In the genomic region with DNA sequence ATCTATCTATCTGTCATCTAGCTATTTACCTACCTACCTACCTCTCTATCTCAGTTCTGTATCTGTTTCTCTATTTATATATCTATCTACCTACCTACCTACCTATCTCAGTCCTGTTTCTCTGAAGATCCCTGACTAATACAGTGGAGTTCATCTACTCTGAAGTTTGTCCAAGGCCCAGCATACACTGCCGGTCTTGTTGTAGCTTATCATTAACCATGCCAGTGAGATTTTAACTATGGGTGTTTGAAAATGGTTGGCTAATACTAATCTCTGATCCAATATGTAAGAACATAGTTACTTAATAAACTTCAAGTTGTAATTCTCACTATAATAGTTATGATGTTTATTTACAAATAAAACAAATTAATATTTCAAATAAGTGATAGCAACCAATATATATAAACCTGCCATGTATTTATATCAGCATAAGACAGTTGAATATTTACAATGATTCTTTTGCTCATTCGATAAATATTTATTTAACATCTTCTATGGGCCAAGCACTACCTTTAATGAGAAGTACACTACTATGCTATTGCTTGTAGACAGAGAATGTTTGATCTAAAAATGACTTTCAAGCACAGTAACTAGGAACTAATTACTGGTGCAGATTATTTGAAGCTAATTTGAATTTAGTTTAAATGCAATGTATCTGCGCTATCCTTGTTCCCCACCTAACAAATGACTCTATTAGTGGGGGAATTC, we compare ENCODE assay signal across 16 cellular contexts.
DNase-seq lines count a peak whose midpoint lies in the region; ATAC-seq, FAIRE-seq and TF ChIP-seq lines count a peak whose summit lies in the region.
"Had no signal": no experiment of that assay in that cellular context is flagged by ENCODE, and none has a peak within 500 bp of the region (broad histone marks: within the 10 kb centered on the region; RNA-seq: fewer than 3 reads in every experiment).

No MANE protein-coding gene starts in this region.

- H3K27me3 ChIP-seq in WERI-Rb-1 (ENCODE audit: insufficient read depth, low read depth, severe bottlenecking) = no peaks in the 10 kb centered on the region
- H3K27me3 ChIP-seq: Peyer's patch had no signal

- H3K36me3 Mint-ChIP-seq in progenitor cell of endocrine pancreas (ENCODE audit: insufficient read depth) = no peaks in the 10 kb centered on the region

- H3K9me3 Mint-ChIP-seq in progenitor cell of endocrine pancreas (ENCODE audit: low read depth) = no peaks in the 10 kb centered on the region

- peaks cover 18% of the 10 kb centered on the region for H3K4me1 Mint-ChIP-seq in progenitor cell of endocrine pancreas (ENCODE audit: low read depth)

- H3K4me3 Mint-ChIP-seq in progenitor cell of endocrine pancreas (ENCODE audit: low read depth) = no peak overlapping the region

- no peaks in the 10 kb centered on the region for H3K27me3 Mint-ChIP-seq in progenitor cell of endocrine pancreas

- FAIRE-seq in endometrium (lab: Jason Lieb, UNC) = peak; percentile 18

- no peak overlapping the region for H3K4me3 ChIP-seq in WERI-Rb-1 (ENCODE audit: low read depth, low read length)
- H3K4me3 ChIP-seq: Peyer's patch had no signal

- intact Hi-C loops in left colon (cut with DNase I, micrococcal nuclease) = no loop called here

- H3K9me3 ChIP-seq in WERI-Rb-1 (ENCODE audit: severe bottlenecking) = no peaks in the 10 kb centered on the region
- H3K9me3 ChIP-seq: Peyer's patch had no signal

- no peak overlapping the region for H3K27ac ChIP-seq in WERI-Rb-1

- no peak for TF ChIP-seq CTCF in progenitor cell of endocrine pancreas (IDR thresholded peaks at IDR 0.05; ENCODE audit: unreplicated experiment)
- no peak for TF ChIP-seq CTCF in WERI-Rb-1 (IDR thresholded peaks at IDR 0.05; ENCODE audit: low read depth, low read length)

- peak; percentile 63 for ATAC-seq in HG03354 (IDR thresholded peaks at IDR 0.05; ENCODE audit: poor library complexity, severe bottlenecking, unreplicated experiment)
- peak; percentile 51 for ATAC-seq in left colon
- ATAC-seq in GM18873 (IDR thresholded peaks at IDR 0.05; ENCODE audit: low FRiP score, unreplicated experiment) = no peak

- no peak for DNase-seq in left colon
- no peak for DNase-seq in progenitor cell of endocrine pancreas (ENCODE audit: low spot score, unreplicated experiment)
- no peak for DNase-seq in NCI-H187 treated with DMSO at 0.1 percent for 48 hours (lab: John Stamatoyannopoulos, UW)
- DNase-seq in WERI-Rb-1 = no peak
- no peak for DNase-seq in DMS79 treated with DMSO at 0.1 percent for 48 hours (lab: John Stamatoyannopoulos, UW)
- DNase-seq: C1 segment of cervical spinal cord, H7, MV-4-11, NCI-H1417 treated with DMSO at 0.1 percent for 48 hours, NCI-H2081, NCI-H510A treated with DMSO at 0.1 percent for 48 hours, Peyer's patch, SHP77 had no signal

- H3K27ac Mint-ChIP-seq in progenitor cell of endocrine pancreas = peak overlapping the region; percentile 71

- no peaks in the 10 kb centered on the region for H3K36me3 ChIP-seq in WERI-Rb-1
- H3K36me3 ChIP-seq: Peyer's patch had no signal
